ENCODE assay signal across 8 cellular contexts in genomic region chr5:142426129-142426641, GRCh38.
DNase-seq lines count a peak whose midpoint lies in the region; ATAC-seq and TF ChIP-seq lines count a peak whose summit lies in the region.

No MANE protein-coding gene starts in this region.

- ATAC-seq in T-cell (replicated peaks in 1 of 4), result peak; percentile 48 to 90 (median 69)
- no peak for ATAC-seq in HG03175 (IDR thresholded peaks at IDR 0.05; ENCODE audit: unreplicated experiment)
- ATAC-seq in HG03378 (IDR thresholded peaks at IDR 0.05; ENCODE audit: unreplicated experiment), result no peak

- no peaks in the 10 kb centered on the region for H3K9me3 ChIP-seq in ES-I3 (ENCODE audit: control insufficient read depth, insufficient read depth, low read length)

- POLR2A ChIA-PET in T-cell (lab: Charles Lee), result interaction anchor here in 1 of 2 donors (0.5 kb wide), 1 partner anchor 120 kb away, joined by 3 read pairs; no protein-coding TSS in a partner anchor

- H3K27me3 Mint-ChIP-seq in T-cell (no peaks in the 10 kb centered on the region), chondrocyte (ENCODE audit: low read depth) (no peaks in the 10 kb centered on the region), neural crest cell (ENCODE audit: low read depth) (no peaks in the 10 kb centered on the region)

- peaks cover 28% of the 10 kb centered on the region for H3K4me1 ChIP-seq in ES-I3 (ENCODE audit: insufficient read depth, low read length)

- H3K36me3 Mint-ChIP-seq in T-cell (peaks cover 5% of the 10 kb centered on the region), chondrocyte (ENCODE audit: low read depth) (no peaks in the 10 kb centered on the region), neural crest cell (ENCODE audit: low read depth) (no peaks in the 10 kb centered on the region)

- TF ChIP-seq CTCF in chondrocyte (IDR thresholded peaks at IDR 0.05) (no peak), neural crest cell (conservative IDR thresholded peaks at IDR 0.05) (no peak)

- no peaks in the 10 kb centered on the region; the same call in 1 of the 2 replicates for H3K36me3 ChIP-seq in ES-I3 (ENCODE audit: insufficient read depth, low read length)

- peak in 32 of 34 experiments; percentile 10 to 56 (median 36) for DNase-seq in T-cell
- no peak for DNase-seq in chondrocyte (ENCODE audit: low spot score)
- no peak for DNase-seq in neural crest cell (ENCODE audit: low read depth, low spot score)
- no peak for DNase-seq in NOMO-1 treated with dmso at 0.1 percent for 144 hours (lab: John Stamatoyannopoulos, UW; ENCODE audit: unreplicated experiment)
- DNase-seq in DMS114 treated with DMSO at 0.1 percent for 48 hours (lab: John Stamatoyannopoulos, UW; ENCODE audit: unreplicated experiment), result no peak

- H3K9me3 Mint-ChIP-seq in T-cell (peaks cover 0 to 12% (median 2%) of the 10 kb centered on the region in 3 donors), chondrocyte (ENCODE audit: low read depth) (no peaks in the 10 kb centered on the region), neural crest cell (peaks cover 3% of the 10 kb centered on the region)

- H3K27ac Mint-ChIP-seq in T-cell (peak overlapping the region; percentile 64 to 81), chondrocyte (ENCODE audit: unreplicated experiment) (peak overlapping the region; percentile 82), neural crest cell (ENCODE audit: unreplicated experiment) (peak overlapping the region; percentile 96)

- CTCF ChIA-PET in T-cell (lab: Charles Lee), result interaction anchor here in 1 of 2 donors (0.6 to 1.7 kb wide), 2 partner anchors 203 to 818 kb away, joined by 3 read pairs; no protein-coding TSS in a partner anchor

- H3K4me3 Mint-ChIP-seq in T-cell (peak overlapping the region; percentile 26 to 39 (median 27)), chondrocyte (ENCODE audit: unreplicated experiment) (no peak overlapping the region), neural crest cell (no peak overlapping the region)

- H3K9ac ChIP-seq in ES-I3 (ENCODE audit: low read depth, low read length), result peak overlapping the region; percentile 3; the same call in 1 of the 2 replicates

- H3K4me1 Mint-ChIP-seq in T-cell (peaks cover 38 to 68% (median 40%) of the 10 kb centered on the region in 3 donors), chondrocyte (ENCODE audit: low read depth) (peaks cover 26% of the 10 kb centered on the region), neural crest cell (peaks cover 43% of the 10 kb centered on the region)

Comparison
In these comparisons a context has a peak if more than half of its experiments do, and no peak if none do; other contexts are left out.
1. ATAC-seq: peak in T-cell (4 of 4); none in HG03175 (single experiment) and HG03378 (single experiment).
2. DNase-seq: peak in T-cell (32 of 34); none in chondrocyte (single experiment), neural crest cell (single experiment), NOMO-1 treated with dmso at 0.1 percent for 144 hours (single experiment) and DMS114 treated with DMSO at 0.1 percent for 48 hours (single experiment).
3. H3K4me3 Mint-ChIP-seq: peak in T-cell (3 of 3); none in chondrocyte (single experiment) and neural crest cell (single experiment).
4. Peak in every context shown above with its lines, with median percentiles within 50 percentile points of each other: H3K27ac Mint-ChIP-seq.